In the genomic region with DNA sequence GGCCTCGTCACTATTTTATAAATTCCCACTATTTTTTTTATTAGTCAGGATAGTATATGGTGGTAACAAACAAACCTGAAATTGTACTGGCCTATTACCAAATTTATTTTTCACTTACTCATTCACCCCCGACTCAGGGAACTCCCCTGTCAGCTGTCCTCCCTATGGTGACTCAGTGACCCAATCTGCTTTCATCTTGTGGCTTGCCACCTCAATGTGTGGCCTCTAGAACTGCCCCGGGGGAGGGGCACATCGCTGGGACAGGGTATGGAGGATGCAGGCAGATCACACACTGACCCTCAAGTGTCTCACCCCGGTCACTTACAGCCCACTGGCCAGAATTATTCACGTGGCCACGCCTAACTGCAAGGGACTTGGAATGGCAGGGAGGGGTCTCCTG, we compare ENCODE assay signal across 10 cellular contexts.
A peak's percentile ranks its signal among the peaks of the same experiment; 100 is the strongest.
DNase-seq lines count a peak whose midpoint lies in the region; FAIRE-seq and TF ChIP-seq lines count a peak whose summit lies in the region.
"Had no signal": no experiment of that assay in that cellular context is flagged by ENCODE, and none has a peak within 500 bp of the region (broad histone marks: within the 10 kb centered on the region; RNA-seq: fewer than 3 reads in every experiment).

No MANE protein-coding gene starts in this region.

- peaks cover 10% of the 10 kb centered on the region for H3K36me3 Mint-ChIP-seq in brain

- no peak overlapping the region for H3K4me3 Mint-ChIP-seq in brain

- WGBS in smooth muscle cell (ENCODE audit: low lambda C conversion rate): 56% methylated on average over 7 of the region's 7 CpGs
- 87 to 88% methylated on average over 7 of the region's 7 CpGs for WGBS in thyroid gland, 2 donors

- H3K36me3 ChIP-seq in smooth muscle cell (ENCODE audit: low read depth): no peaks in the 10 kb centered on the region
- H3K36me3 ChIP-seq in thyroid gland: no peaks in the 10 kb centered on the region

- intact Hi-C loops in thyroid gland (cut with DNase I): no loop called here

- peaks cover 0 to 5% (median 0%) of the 10 kb centered on the region in 5 experiments for H3K9me3 Mint-ChIP-seq in brain

- FAIRE-seq in D721Med (lab: Jason Lieb, UNC): no peak

- no peaks in the 10 kb centered on the region for H3K27me3 ChIP-seq in smooth muscle cell (ENCODE audit: low read depth)
- no peaks in the 10 kb centered on the region for H3K27me3 ChIP-seq in thyroid gland

- peaks cover 49% of the 10 kb centered on the region for H3K4me1 Mint-ChIP-seq in brain

- in situ Hi-C loops in Caki2 (cut with HindIII; ENCODE audit: low pct_unique_long_range_greater_than_20kb, low sequenced_read_pairs): no loop called here

- TF ChIP-seq CTCF in brain (conservative IDR thresholded peaks at IDR 0.05): no peak
- no peak for TF ChIP-seq CTCF in smooth muscle cell (IDR thresholded peaks at IDR 0.05; ENCODE audit: borderline replicate concordance, insufficient read depth, poor library complexity, severe bottlenecking)
- TF ChIP-seq CTCF in D721Med (IDR thresholded peaks at IDR 0.05; ENCODE audit: insufficient read depth, missing control alignments): no peak
- no peak for TF ChIP-seq CTCF in thyroid gland (IDR thresholded peaks at IDR 0.05)

- no peak for TF ChIP-seq POLR2A in thyroid gland (IDR thresholded peaks at IDR 0.05)

- peaks cover 27% of the 10 kb centered on the region for H3F3A ChIP-seq in smooth muscle cell (ENCODE audit: low read depth)

- no peaks in the 10 kb centered on the region for H3K9me3 ChIP-seq in smooth muscle cell (replicated peaks; ENCODE audit: low read depth)
- no peaks in the 10 kb centered on the region for H3K9me3 ChIP-seq in thyroid gland

- no peaks in the 10 kb centered on the region for H4K20me1 ChIP-seq in smooth muscle cell (ENCODE audit: low read depth)

- DNase-seq in Caki2 (ENCODE audit: low read depth) (peak; percentile 42), SW480 (ENCODE audit: low spot score) (peak; percentile 25), smooth muscle cell (lab: John Stamatoyannopoulos, UW; ENCODE audit: unreplicated experiment) (no peak), NCI-H748 treated with DMSO at 0.1 percent for 48 hours (lab: John Stamatoyannopoulos, UW) (no peak), NCI-H2171 (lab: John Stamatoyannopoulos, UW) (no peak), D721Med (ENCODE audit: insufficient read length, low spot score) (no peak), thyroid gland (no peak)
- DNase-seq: T-helper 9 cell had no signal

- H2AFZ ChIP-seq in smooth muscle cell (ENCODE audit: low read depth): no peak overlapping the region
- H2AFZ ChIP-seq: parathyroid adenoma had no signal

- no peak overlapping the region for H3K9ac ChIP-seq in smooth muscle cell (ENCODE audit: low read depth)
- H3K9ac ChIP-seq: parathyroid adenoma had no signal

- H3K79me2 ChIP-seq in smooth muscle cell (ENCODE audit: low read depth): no peaks in the 10 kb centered on the region
- H3K79me2 ChIP-seq: parathyroid adenoma had no signal

- no peak overlapping the region for H3K4me3 ChIP-seq in smooth muscle cell
- no peak overlapping the region for H3K4me3 ChIP-seq in thyroid gland (replicated peaks in 1 of 3)

- H3K4me1 ChIP-seq in smooth muscle cell (ENCODE audit: low read depth) (peaks cover 35% of the 10 kb centered on the region), thyroid gland (peaks cover 13 to 24% of the 10 kb centered on the region in 2 donors)
- H3K4me1 ChIP-seq: parathyroid adenoma had no signal

- H3K27me3 Mint-ChIP-seq in brain: peaks cover 3% of the 10 kb centered on the region

- peak overlapping the region in 4 of 5 experiments; percentile 50 to 98 (median 96) for H3K27ac Mint-ChIP-seq in brain

- H3K27ac ChIP-seq in smooth muscle cell (ENCODE audit: low read depth) (peak overlapping the region; percentile 78), thyroid gland (no peak overlapping the region)
- H3K27ac ChIP-seq: parathyroid adenoma had no signal

- peak overlapping the region; percentile 14 for H3K4me2 ChIP-seq in smooth muscle cell

Comparison
In these comparisons a context has a peak if more than half of its experiments do, and no peak if none do; other contexts are left out.
1. DNase-seq: peak in Caki2 (single experiment) and SW480 (single experiment); none in smooth muscle cell (single experiment), NCI-H748 treated with DMSO at 0.1 percent for 48 hours (single experiment), NCI-H2171 (single experiment), D721Med (single experiment) and thyroid gland (0 of 2).